Comparison of ENCODE assay signal across 8 cellular contexts in the genomic region with DNA sequence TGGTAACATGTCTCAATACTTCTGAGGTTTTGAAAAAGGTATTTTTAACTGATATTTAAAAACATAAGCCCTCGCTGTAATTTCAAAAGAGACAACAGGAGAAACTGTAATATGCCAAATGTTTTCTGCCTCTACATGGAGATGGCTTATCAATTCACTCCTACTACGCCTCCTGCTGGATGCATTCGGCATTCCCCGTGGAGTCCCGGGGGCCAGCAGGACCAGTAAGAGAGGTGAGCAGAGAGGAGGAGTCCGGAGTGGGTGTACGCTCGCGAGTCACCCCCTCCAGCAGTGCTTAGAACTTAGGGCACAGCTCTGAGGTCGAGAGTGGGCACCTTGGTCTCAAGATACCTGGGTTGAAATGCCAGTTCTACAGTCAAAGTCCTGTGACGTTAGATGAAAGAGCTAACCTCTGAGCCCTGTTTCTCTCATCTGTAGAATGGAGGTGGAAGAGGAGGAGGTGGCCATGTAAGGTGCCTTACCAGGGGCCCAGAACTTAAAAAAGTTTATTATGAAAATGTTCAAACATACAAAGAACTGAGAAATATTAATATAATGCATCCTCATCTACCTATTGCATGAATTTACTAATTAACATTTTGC.
DNase-seq lines count a peak whose midpoint lies in the region; ATAC-seq lines count a peak whose summit lies in the region.

No MANE protein-coding gene starts in this region.

- no peak overlapping the region for H3K4me3 ChIP-seq in MG63

- intact Hi-C loops in left ventricle myocardium superior (cut with micrococcal nuclease), result no loop called here

- ATAC-seq in left ventricle myocardium superior (peak; percentile 9), GM19324 (IDR thresholded peaks at IDR 0.05; ENCODE audit: low FRiP score, unreplicated experiment) (no peak), HG03565 (IDR thresholded peaks at IDR 0.05; ENCODE audit: unreplicated experiment) (no peak)

- DNase-seq in NCI-H2227 (lab: John Stamatoyannopoulos, UW; ENCODE audit: unreplicated experiment), result peak; percentile 13
- DNase-seq in NCI-H2227 treated with DMSO at 0.1 percent for 48 hours (lab: John Stamatoyannopoulos, UW), result no peak
- peak; percentile 45 for DNase-seq in MG63
- peak; percentile 19 for DNase-seq in activated T-helper 1 cell treated with Interleukin-2 at 50 U/mL for 16 hours (ENCODE audit: low read depth)
- peak; percentile 60 for DNase-seq in left ventricle myocardium superior
- DNase-seq in stimulated activated CD8-positive, alpha-beta memory T cell treated with anti-CD3 and anti-CD28 coated beads, Interleukin-4, amount 100 ng/mL, for 48 hours, result peak; percentile 71

- H3K9me3 ChIP-seq in MG63, result no peaks in the 10 kb centered on the region

- H3K27me3 ChIP-seq in MG63, result no peaks in the 10 kb centered on the region

- peaks cover 42% of the 10 kb centered on the region for H3K36me3 ChIP-seq in MG63
